In the genomic region with DNA sequence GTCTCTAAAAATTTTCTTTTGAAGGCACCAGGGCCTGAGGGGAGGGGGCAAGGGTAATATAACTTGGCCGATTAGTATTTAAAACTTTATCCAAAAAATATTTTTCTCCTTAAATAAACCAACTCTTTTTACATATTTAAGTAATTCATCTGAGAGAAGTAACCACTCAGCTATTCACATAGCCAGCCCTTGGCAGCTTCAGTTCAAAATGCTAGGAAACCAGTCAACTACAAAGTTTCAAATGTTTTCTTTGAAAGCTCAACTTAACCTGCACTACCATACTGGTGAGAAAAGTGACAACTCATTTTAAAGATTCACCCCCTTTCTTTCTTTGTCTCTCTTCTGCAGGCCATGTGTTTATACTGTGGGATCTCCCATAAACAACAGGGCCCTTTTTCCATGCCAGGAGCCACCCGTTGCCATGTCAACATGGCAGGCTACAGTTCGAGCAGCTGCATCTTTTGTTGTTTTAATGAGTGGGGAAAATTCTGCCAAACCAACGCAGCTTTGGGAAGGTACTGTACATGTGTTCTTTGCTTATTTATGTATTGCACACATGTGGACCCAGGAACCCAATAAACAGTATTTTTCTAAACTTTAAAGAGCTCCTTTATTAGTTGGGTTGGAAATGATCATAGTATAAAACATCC, we compare ENCODE assay signal across 13 cellular contexts. TPM values are rescaled to one million over a fixed set of nuclear protein-coding genes. Genes with fewer than 3 reads are reported as not detected.
DNase-seq lines count a peak whose midpoint lies in the region; ATAC-seq lines count a peak whose summit lies in the region.
"Had no signal": no experiment of that assay in that cellular context is flagged by ENCODE, and none has a peak within 500 bp of the region (broad histone marks: within the 10 kb centered on the region; RNA-seq: fewer than 3 reads in every experiment).

No MANE protein-coding gene starts in this region.

- H3K27me3 ChIP-seq in right cardiac atrium (ENCODE audit: control insufficient read depth, insufficient read depth) (no peaks in the 10 kb centered on the region), aorta (ENCODE audit: control insufficient read depth in 1 of 2, insufficient read depth in 2 of 2, low read length in 1 of 2) (no peaks in the 10 kb centered on the region)

- no peaks in the 10 kb centered on the region for H3K9me3 ChIP-seq in right cardiac atrium (ENCODE audit: control insufficient read depth, low read length)
- H3K9me3 ChIP-seq in aorta (ENCODE audit: control insufficient read depth, low read length), result no peaks in the 10 kb centered on the region

- H3K36me3 ChIP-seq in aorta (ENCODE audit: control insufficient read depth in 1 of 2, insufficient read depth in 2 of 2, low read length in 1 of 2), result no peaks in the 10 kb centered on the region

- 65% methylated on average over 4 of the region's 4 CpGs for WGBS in right cardiac atrium
- 4 to 7% methylated on average over 4 of the region's 4 CpGs for WGBS in aorta, 2 donors

- no peak overlapping the region for H3K4me3 ChIP-seq in right cardiac atrium (ENCODE audit: low read length)
- H3K4me3 ChIP-seq in aorta (ENCODE audit: low read length in 2 of 2), result no peak overlapping the region

- no peak for ATAC-seq in right cardiac atrium
- no peak for ATAC-seq in Right ventricle myocardium superior (ENCODE audit: poor library complexity)
- ATAC-seq in aorta (ENCODE audit: low FRiP score), result peak; percentile 22
- ATAC-seq in HG03571 (IDR thresholded peaks at IDR 0.05; ENCODE audit: unreplicated experiment), result no peak
- no peak for ATAC-seq in GM21576 (IDR thresholded peaks at IDR 0.05; ENCODE audit: unreplicated experiment)

- no peak for DNase-seq in right cardiac atrium
- no peak for DNase-seq in Right ventricle myocardium superior
- peak; percentile 81 to 83 for DNase-seq in SHP77 (lab: John Stamatoyannopoulos, UW)
- DNase-seq in head of caudate nucleus, result peak; percentile 38 to 90 (median 78)
- peak in 1 of 2 donors; percentile 56 for DNase-seq in aorta
- DNase-seq in GOT3 (lab: John Stamatoyannopoulos, UW), result no peak
- DNase-seq: ACHN; mammary epithelial cell; NCI-H524 treated with DMSO at 0.1 percent for 48 hours; stimulated activated CD4-positive, alpha-beta T cell treated with anti-CD3 and anti-CD28 coated beads, Interleukin-1b, Interleukin-23, amount 100 ng/mL, for 48 hours; T-helper 9 cell had no signal

- intact Hi-C loops in right cardiac atrium (cut with DNase I), result no loop called here
- intact Hi-C loops in Right ventricle myocardium superior (cut with DNase I), result no loop called here
- intact Hi-C loops in head of caudate nucleus (cut with DNase I), result loop anchor here (10.0 kb wide), 1 partner anchor 48 kb away; the partner anchor contains the start of gene AOPEP
- intact Hi-C loops in aorta (cut with DNase I), result loop anchor here in 1 of 2 donors (5.0 kb wide), 2 partner anchors 90 to 350 kb away; no protein-coding TSS in a partner anchor

- H3K27ac ChIP-seq in right cardiac atrium (ENCODE audit: low read length) (peak overlapping the region; percentile 4), aorta (ENCODE audit: low read depth in 1 of 2, low read length in 2 of 2) (peak overlapping the region in 1 of 2 donors; percentile 91)

- H3K4me1 ChIP-seq in right cardiac atrium (ENCODE audit: control insufficient read depth, insufficient read depth, low read length), result no peaks in the 10 kb centered on the region
- peaks cover 2 to 5% of the 10 kb centered on the region in 2 donors for H3K4me1 ChIP-seq in aorta (ENCODE audit: control insufficient read depth in 1 of 2, insufficient read depth in 2 of 2, low read length in 2 of 2)

RNA-seq across cellular contexts. Expression of gene AOPEP, which starts 46.3 kb away (rescaled TPM):
- total RNA-seq in right cardiac atrium, result 100 to 1,000 TPM; 124 to 170 (median 146) TPM
- polyA plus RNA-seq in right cardiac atrium, result 159 TPM
- total RNA-seq in Right ventricle myocardium superior, result 158 TPM
- total RNA-seq in aorta, result 100 to 1,000 TPM; 270 to 299 TPM
- 100 to 1,000 TPM; 210 to 311 TPM for polyA plus RNA-seq in aorta

Comparison
In these comparisons a context has a peak if more than half of its experiments do, and no peak if none do; other contexts are left out.
1. DNase-seq: peak in SHP77 (2 of 2) and head of caudate nucleus (42 of 42); none in right cardiac atrium (0 of 3), Right ventricle myocardium superior (single experiment) and GOT3 (single experiment).